In genomic region chr17:19507673-19508326, GRCh38 we compare ENCODE assay signal across 1 cellular context.
TF ChIP-seq lines count a peak whose summit lies in the region.

No MANE protein-coding gene starts in this region.

TF ChIP-seq in HepG2, 621 proteins besides CTCF, POLR2A, EP300 and RAD21 (continued from another document and continues in another):
- TF ChIP-seq NFAT5 (CRISPR knock-in tag; IDR thresholded peaks at IDR 0.05): peak; percentile 56; the same call in 1 of the 2 replicates
- TF ChIP-seq ZNF180 (CRISPR knock-in tag; IDR thresholded peaks at IDR 0.05; ENCODE audit: borderline replicate concordance, low read depth): no peak
- TF ChIP-seq THAP11 (CRISPR knock-in tag; IDR thresholded peaks at IDR 0.05): peak; percentile 69
- TF ChIP-seq ZNF136 (CRISPR knock-in tag; IDR thresholded peaks at IDR 0.05; ENCODE audit: low read depth): peak; percentile 78; the same call in 1 of the 2 replicates
- peak; percentile 80 for TF ChIP-seq ZNF740 (CRISPR knock-in tag; IDR thresholded peaks at IDR 0.05)
- 0 out of 2 replicates have a peak, but pooled peaks have one; percentile 47 for TF ChIP-seq ZBTB43 (CRISPR knock-in tag; conservative IDR thresholded peaks at IDR 0.05)
- TF ChIP-seq DR1 (CRISPR knock-in tag; IDR thresholded peaks at IDR 0.05): peak; percentile 36; the same call in 1 of the 2 replicates
- TF ChIP-seq ZNF556 (CRISPR knock-in tag; IDR thresholded peaks at IDR 0.05; ENCODE audit: borderline replicate concordance): peak; percentile 83; the same call in 1 of the 2 replicates
- TF ChIP-seq HOXA7 (CRISPR knock-in tag; IDR thresholded peaks at IDR 0.05): no peak
- TF ChIP-seq ZNF605 (CRISPR knock-in tag; IDR thresholded peaks at IDR 0.05): 0 out of 2 replicates have a peak, but pooled peaks have one; percentile 30
- no peak for TF ChIP-seq FOXM1 (CRISPR knock-in tag; IDR thresholded peaks at IDR 0.05)
- no peak for TF ChIP-seq ZKSCAN5 (CRISPR knock-in tag; IDR thresholded peaks at IDR 0.05)
- no peak for TF ChIP-seq TRIM24 (CRISPR knock-in tag; IDR thresholded peaks at IDR 0.05)
- no peak for TF ChIP-seq ZNF704 (CRISPR knock-in tag; IDR thresholded peaks at IDR 0.05; ENCODE audit: borderline replicate concordance)
- TF ChIP-seq ARID2 (CRISPR knock-in tag; IDR thresholded peaks at IDR 0.05; ENCODE audit: borderline replicate concordance): no peak
- TF ChIP-seq NPAS2 (CRISPR knock-in tag; IDR thresholded peaks at IDR 0.05; ENCODE audit: borderline replicate concordance): no peak
- 0 out of 2 replicates have a peak, but pooled peaks have one; percentile 41 for TF ChIP-seq ZNF607 (CRISPR knock-in tag; IDR thresholded peaks at IDR 0.05; ENCODE audit: borderline replicate concordance)
- TF ChIP-seq HNF1A (IDR thresholded peaks at IDR 0.05; ENCODE audit: low read depth): no peak
- TF ChIP-seq HNF1A (CRISPR knock-in tag; IDR thresholded peaks at IDR 0.05; ENCODE audit: borderline replicate concordance): no peak
- TF ChIP-seq ZNF761 (CRISPR knock-in tag; conservative IDR thresholded peaks at IDR 0.05): peak; percentile 77; the same call in 1 of the 2 replicates
- TF ChIP-seq REST (IDR thresholded peaks at IDR 0.05; ENCODE audit: borderline replicate concordance in 1 of 2, low read depth in 1 of 2, low read length in 2 of 2): 0 out of 4 replicates have a peak, but pooled peaks of 1 of the 2 experiments have one; percentile 27
- 0 out of 2 replicates have a peak, but pooled peaks have one; percentile 39 for TF ChIP-seq ERF (CRISPR knock-in tag; IDR thresholded peaks at IDR 0.05)
- TF ChIP-seq ZNF569 (CRISPR knock-in tag; IDR thresholded peaks at IDR 0.05; ENCODE audit: borderline replicate concordance): no peak
- no peak for TF ChIP-seq AKAP8 (CRISPR knock-in tag; IDR thresholded peaks at IDR 0.05)
- no peak for TF ChIP-seq PRDM15 (CRISPR knock-in tag; IDR thresholded peaks at IDR 0.05)
- TF ChIP-seq ZNF737 (CRISPR knock-in tag; IDR thresholded peaks at IDR 0.05; ENCODE audit: borderline replicate concordance): no peak
- TF ChIP-seq KLF15 (CRISPR knock-in tag; IDR thresholded peaks at IDR 0.05; ENCODE audit: borderline replicate concordance): 0 out of 2 replicates have a peak, but pooled peaks have one; percentile 51
- no peak for TF ChIP-seq PBX3 (CRISPR knock-in tag; IDR thresholded peaks at IDR 0.05; ENCODE audit: borderline replicate concordance)
- TF ChIP-seq SP2 (CRISPR knock-in tag; IDR thresholded peaks at IDR 0.05): no peak
- peak; percentile 73 for TF ChIP-seq KDM2A (CRISPR knock-in tag; IDR thresholded peaks at IDR 0.05; ENCODE audit: borderline replicate concordance, low read depth)
- TF ChIP-seq E2F1 (CRISPR knock-in tag; IDR thresholded peaks at IDR 0.05): no peak
- no peak for TF ChIP-seq SNAI1 (CRISPR knock-in tag; IDR thresholded peaks at IDR 0.05; ENCODE audit: borderline replicate concordance)
- TF ChIP-seq ZNF10 (CRISPR knock-in tag; IDR thresholded peaks at IDR 0.05; ENCODE audit: borderline replicate concordance, low read depth): no peak
- TF ChIP-seq HHEX (CRISPR knock-in tag; IDR thresholded peaks at IDR 0.05): no peak
- TF ChIP-seq TEAD3 (CRISPR knock-in tag; optimal IDR thresholded peaks at IDR 0.05; ENCODE audit: borderline replicate concordance): peak; percentile 82
